ENCODE assay signal across 8 cellular contexts in the genomic region with DNA sequence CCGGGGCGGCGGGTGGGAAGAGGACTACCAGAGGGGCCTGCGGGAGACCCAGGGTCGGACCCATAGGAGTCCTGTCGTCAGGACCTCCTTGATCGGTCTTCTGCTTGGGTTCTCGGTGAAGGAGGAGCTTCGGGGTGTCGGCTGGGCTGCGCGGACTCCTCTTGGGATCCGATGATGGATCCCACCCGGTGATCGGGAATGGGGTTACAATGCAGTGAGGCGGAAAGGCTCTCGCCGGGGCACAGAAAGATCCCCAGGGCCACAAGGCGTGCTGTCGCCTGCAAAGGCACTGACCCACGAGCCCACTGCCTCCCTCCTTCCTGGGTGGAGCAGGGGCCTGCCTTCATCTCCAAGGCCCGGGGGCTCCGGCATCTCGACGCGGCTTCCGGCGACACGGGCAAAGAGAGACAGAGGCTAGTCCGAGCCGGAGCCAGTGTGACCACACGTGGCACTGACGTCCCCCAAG.
DNase-seq lines count a peak whose midpoint lies in the region; ATAC-seq, FAIRE-seq and TF ChIP-seq lines count a peak whose summit lies in the region.
"Not testable (repeated sequence)": the region's sequence is repeated elsewhere in the genome, so short reads cannot be mapped to it uniquely, and the experiment has no call there.

No MANE protein-coding gene starts in this region.

- H2AFZ ChIP-seq in PC-3 (ENCODE audit: low read length); K562 (ENCODE audit: low read depth, low read length): not testable (repeated sequence)

- H3K9me3 Mint-ChIP-seq in CD4-positive, alpha-beta T cell, result not testable (repeated sequence)

- not testable (repeated sequence) for H3K27ac ChIP-seq in CD4-positive, alpha-beta T cell (ENCODE audit: low read depth, low read length); PC-3 (ENCODE audit: low read length); K562 (ENCODE audit: extremely low read depth, low read depth, low read length); right cardiac atrium (ENCODE audit: low read length)
- H3K27ac ChIP-seq in esophagus muscularis mucosa (replicated peaks in 1 of 4), result peak overlapping the region in 2 of 4 donors; percentile 66 to 81
- peak overlapping the region in 1 of 4 donors; percentile 50 for H3K27ac ChIP-seq in tibial nerve

- H3K79me2 ChIP-seq in PC-3 (ENCODE audit: low read length); K562 (ENCODE audit: control insufficient read depth, insufficient read depth, low read length): not testable (repeated sequence)

- in situ Hi-C loops in K562 (cut with MboI), result not testable (repeated sequence)

- WGBS in K562 (ENCODE audit: insufficient coverage, low coverage, missing lambda C conversion rate), result no CpG with 5 or more reads among the region's 33 CpGs
- WGBS in esophagus muscularis mucosa, result no CpG with 5 or more reads among the region's 33 CpGs
- WGBS in right cardiac atrium, result no CpG with 5 or more reads among the region's 33 CpGs
- no CpG with 5 or more reads among the region's 33 CpGs for WGBS in tibial nerve, 2 donors

- H3K4me1 ChIP-seq in PC-3 (ENCODE audit: insufficient read depth, low read length); K562 (replicated peaks in 1 of 2; ENCODE audit: control insufficient read depth in 2 of 2, insufficient read depth in 2 of 2, low read length in 2 of 2); esophagus muscularis mucosa; right cardiac atrium (ENCODE audit: control insufficient read depth, insufficient read depth, low read length); tibial nerve: not testable (repeated sequence)

- not testable (repeated sequence) for FAIRE-seq in K562 (lab: Jason Lieb, UNC)

- not testable (repeated sequence) for TF ChIP-seq POLR2A in K562 (conservative IDR thresholded peaks at IDR 0.05); esophagus muscularis mucosa (IDR thresholded peaks at IDR 0.05; ENCODE audit: low read depth); tibial nerve (IDR thresholded peaks at IDR 0.05)

- H3K9me1 ChIP-seq in K562 (ENCODE audit: control insufficient read depth, insufficient read depth, low read length), result not testable (repeated sequence)

- H3K4me1 Mint-ChIP-seq in CD4-positive, alpha-beta T cell (ENCODE audit: low read depth), result not testable (repeated sequence)

- not testable (repeated sequence) for H3K4me3 ChIP-seq in PC-3 (ENCODE audit: low read length); K562; right cardiac atrium (ENCODE audit: low read length)
- H3K4me3 ChIP-seq in esophagus muscularis mucosa (peak overlapping the region in 3 of 4 donors; percentile 51 to 64 (median 63)), retinal pigment epithelial cell (ENCODE audit: low read length) (peak overlapping the region; percentile 22), tibial nerve (peak overlapping the region in 3 of 4 donors; percentile 19 to 52 (median 27))

- not testable (repeated sequence) for ATAC-seq in CD4-positive, alpha-beta T cell (ENCODE audit: poor library complexity); PC-3; K562; right cardiac atrium

- peak overlapping the region; percentile 56 for H3K27ac Mint-ChIP-seq in CD4-positive, alpha-beta T cell

- intact Hi-C loops in CD4-positive, alpha-beta T cell (cut with DNase I, micrococcal nuclease); PC-3 (cut with micrococcal nuclease); K562 (cut with micrococcal nuclease); esophagus muscularis mucosa (cut with DNase I); right cardiac atrium (cut with DNase I): not testable (repeated sequence)

- DNase-seq in CD4-positive, alpha-beta T cell; PC-3; K562 (ENCODE audit: extremely low read depth in 1 of 4, low spot score in 3 of 4); esophagus muscularis mucosa (ENCODE audit: extremely low spot score); retinal pigment epithelial cell (ENCODE audit: low read depth); tibial nerve (ENCODE audit: low spot score in 2 of 2): not testable (repeated sequence)
- DNase-seq in activated CD8-positive, alpha-beta memory T cell treated with anti-CD3 and anti-CD28 coated beads for 24 hours, result peak; percentile 78
- DNase-seq in right cardiac atrium, result peak; percentile 10 to 30 (median 25)

- not testable (repeated sequence) for H3K9ac ChIP-seq in PC-3 (ENCODE audit: low read length); K562 (ENCODE audit: insufficient read depth in 1 of 2, low read depth in 2 of 2, low read length in 2 of 2)

- not testable (repeated sequence) for TF ChIP-seq CTCF in CD4-positive, alpha-beta T cell (IDR thresholded peaks at IDR 0.05); PC-3 (conservative IDR thresholded peaks at IDR 0.05; ENCODE audit: low read depth, low read length); K562 (IDR thresholded peaks at IDR 0.05 in 2 of 3, conservative IDR thresholded peaks at IDR 0.05 in 1 of 3; ENCODE audit: insufficient read depth in 2 of 3, low read depth in 1 of 3, low read length in 3 of 3); esophagus muscularis mucosa (IDR thresholded peaks at IDR 0.05); retinal pigment epithelial cell (conservative IDR thresholded peaks at IDR 0.05; ENCODE audit: low read depth, low read length); tibial nerve (IDR thresholded peaks at IDR 0.05)

- not testable (repeated sequence) for H3K36me3 ChIP-seq in PC-3 (ENCODE audit: low read depth, low read length); K562 (ENCODE audit: control insufficient read depth, insufficient read depth, low read length); esophagus muscularis mucosa; tibial nerve

- H3K27me3 ChIP-seq in CD4-positive, alpha-beta T cell (ENCODE audit: control insufficient read depth, insufficient read depth, low read length); PC-3 (ENCODE audit: low read length); K562 (ENCODE audit: control insufficient read depth in 2 of 2, insufficient read depth in 2 of 2, low read length in 2 of 2); esophagus muscularis mucosa; right cardiac atrium (ENCODE audit: control insufficient read depth, insufficient read depth); tibial nerve: not testable (repeated sequence)

- TF ChIP-seq RAD21 in K562 (CRISPR knock-in tag; conservative IDR thresholded peaks at IDR 0.05 in 1 of 2, IDR thresholded peaks at IDR 0.05 in 1 of 2), result not testable (repeated sequence)

- not testable (repeated sequence) for H3F3A ChIP-seq in PC-3 (ENCODE audit: low read length, unreplicated experiment)

- H3K9me2 ChIP-seq in PC-3 (replicated peaks; ENCODE audit: low read length), result not testable (repeated sequence)

- not testable (repeated sequence) for H4K20me1 ChIP-seq in PC-3 (ENCODE audit: low read length); K562 (replicated peaks; ENCODE audit: control insufficient read depth, insufficient read depth, low read length)

- BruUV-seq in PC-3 (replicated peaks; lab: Mats Ljungman, UMichigan) (TSS peak; percentile 50), K562 (replicated peaks; lab: Mats Ljungman, UMichigan) (TSS peak; percentile 89)

- H3K4me3 Mint-ChIP-seq in CD4-positive, alpha-beta T cell, result peak overlapping the region; percentile 97

- not testable (repeated sequence) for H3K36me3 Mint-ChIP-seq in CD4-positive, alpha-beta T cell (ENCODE audit: low read depth)

- H3K27me3 Mint-ChIP-seq in CD4-positive, alpha-beta T cell, result not testable (repeated sequence)

- CTCF ChIA-PET in CD4-positive, alpha-beta T cell (lab: Charles Lee); PC-3 (lab: Charles Lee); K562 (lab: Yijun Ruan, JAX; ENCODE audit: low intra/inter-chr PET ratio): not testable (repeated sequence)

- not testable (repeated sequence) for H3K9me3 ChIP-seq in CD4-positive, alpha-beta T cell (ENCODE audit: control insufficient read depth, low read length); PC-3 (ENCODE audit: low read length); K562 (replicated peaks; ENCODE audit: control insufficient read depth, insufficient read depth, low read depth, low read length); esophagus muscularis mucosa; right cardiac atrium (ENCODE audit: control insufficient read depth, low read length); tibial nerve

- H3K4me2 ChIP-seq in PC-3 (ENCODE audit: low read length); K562 (ENCODE audit: insufficient read depth, low read length): not testable (repeated sequence)

- POLR2A ChIA-PET in CD4-positive, alpha-beta T cell (lab: Charles Lee); PC-3 (lab: Charles Lee; ENCODE audit: unreplicated experiment); K562 (lab: Yijun Ruan, JAX): not testable (repeated sequence)

- not testable (repeated sequence) for TF ChIP-seq EP300 in K562 (IDR thresholded peaks at IDR 0.05; ENCODE audit: low read length); esophagus muscularis mucosa (IDR thresholded peaks at IDR 0.05); tibial nerve (IDR thresholded peaks at IDR 0.05)
